Comparison of ENCODE assay signal across 15 cellular contexts in the genomic region with DNA sequence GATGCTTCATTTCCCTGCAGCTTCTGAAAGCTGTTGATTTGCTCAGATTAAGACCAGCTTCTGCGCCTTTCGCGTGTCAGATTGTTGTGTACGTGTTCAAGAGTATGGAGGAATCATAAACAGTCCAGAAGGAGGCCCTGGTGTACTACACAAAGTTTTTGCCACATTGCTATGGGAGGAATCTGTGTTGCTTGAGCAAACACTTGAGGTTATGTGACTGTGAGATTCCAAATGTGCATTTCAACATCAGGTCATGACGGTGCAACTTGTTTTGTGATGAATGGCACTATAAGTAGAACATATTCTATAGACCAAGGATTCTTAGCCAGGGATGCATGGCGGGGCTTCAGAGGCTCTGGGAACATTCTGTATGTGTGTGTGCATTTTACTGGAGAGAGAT. TPM values are rescaled to one million over a fixed set of nuclear protein-coding genes. Genes with fewer than 3 reads are reported as not detected.
A peak's percentile ranks its signal among the peaks of the same experiment; 100 is the strongest.
DNase-seq lines count a peak whose midpoint lies in the region; TF ChIP-seq lines count a peak whose summit lies in the region.
"Had no signal": no experiment of that assay in that cellular context is flagged by ENCODE, and none has a peak within 500 bp of the region (broad histone marks: within the 10 kb centered on the region; RNA-seq: fewer than 3 reads in every experiment).

No MANE protein-coding gene starts in this region.

- H3K27ac Mint-ChIP-seq in type B pancreatic cell, result peak overlapping the region; percentile 17

- peaks cover 7% of the 10 kb centered on the region for H3K4me1 ChIP-seq in cardiac muscle cell (ENCODE audit: low read depth)
- H3K4me1 ChIP-seq in esophagus muscularis mucosa, result peaks cover 14 to 19% (median 16%) of the 10 kb centered on the region in 4 donors

- TF ChIP-seq POLR2A in NB4 (IDR thresholded peaks at IDR 0.05; ENCODE audit: extremely low read depth, insufficient read length), result no peak
- no peak for TF ChIP-seq POLR2A in esophagus muscularis mucosa (IDR thresholded peaks at IDR 0.05; ENCODE audit: low read depth)

- no peak overlapping the region for H3K4me3 Mint-ChIP-seq in type B pancreatic cell

- no peak overlapping the region for H3K4me3 ChIP-seq in cardiac muscle cell
- H3K4me3 ChIP-seq in NB4 (ENCODE audit: low read depth, low read length), result no peak overlapping the region
- no peak overlapping the region for H3K4me3 ChIP-seq in fibroblast of pulmonary artery (replicated peaks; ENCODE audit: low read depth, low read length)
- H3K4me3 ChIP-seq in esophagus muscularis mucosa, result no peak overlapping the region
- H3K4me3 ChIP-seq: stomach had no signal

- H3K27me3 Mint-ChIP-seq in type B pancreatic cell, result no peaks in the 10 kb centered on the region

- H3K9me3 Mint-ChIP-seq in type B pancreatic cell, result peaks cover 14% of the 10 kb centered on the region

- H3K9me3 ChIP-seq in cardiac muscle cell (ENCODE audit: low read depth) (no peaks in the 10 kb centered on the region), esophagus muscularis mucosa (no peaks in the 10 kb centered on the region)
- H3K9me3 ChIP-seq: stomach had no signal

- H3K4me1 Mint-ChIP-seq in type B pancreatic cell (ENCODE audit: unreplicated experiment), result peaks cover 6% of the 10 kb centered on the region

- no peaks in the 10 kb centered on the region for H3K36me3 ChIP-seq in cardiac muscle cell
- peaks cover 0 to 4% (median 0%) of the 10 kb centered on the region in 4 donors for H3K36me3 ChIP-seq in esophagus muscularis mucosa

- intact Hi-C loops in cardiac septum (cut with DNase I), result no loop called here
- intact Hi-C loops in esophagus muscularis mucosa (cut with DNase I), result no loop called here

- H3K27me3 ChIP-seq in cardiac muscle cell (no peaks in the 10 kb centered on the region), esophagus muscularis mucosa (no peaks in the 10 kb centered on the region)
- H3K27me3 ChIP-seq: stomach had no signal

- H3K36me3 Mint-ChIP-seq in type B pancreatic cell, result peaks cover 18% of the 10 kb centered on the region

- H3K27ac ChIP-seq in cardiac muscle cell, result peak overlapping the region; percentile 63
- no peak overlapping the region for H3K27ac ChIP-seq in esophagus muscularis mucosa (replicated peaks in 1 of 4)
- H3K27ac ChIP-seq: stomach, VCaP had no signal

- no peak for TF ChIP-seq EP300 in esophagus muscularis mucosa (IDR thresholded peaks at IDR 0.05)

- 91% methylated on average over 6 of the region's 6 CpGs for WGBS in esophagus muscularis mucosa

- no peak for TF ChIP-seq CTCF in cardiac muscle cell (IDR thresholded peaks at IDR 0.05; ENCODE audit: low read depth, low read length)
- TF ChIP-seq CTCF in NB4 (IDR thresholded peaks at IDR 0.05; ENCODE audit: low read depth, low read length), result no peak
- TF ChIP-seq CTCF in fibroblast of pulmonary artery (IDR thresholded peaks at IDR 0.05; ENCODE audit: low read length, missing control alignments), result no peak
- TF ChIP-seq CTCF in type B pancreatic cell (conservative IDR thresholded peaks at IDR 0.05), result no peak
- no peak for TF ChIP-seq CTCF in esophagus muscularis mucosa (IDR thresholded peaks at IDR 0.05)

- DNase-seq in cardiac muscle cell (ENCODE audit: low read depth in 1 of 2, low spot score in 1 of 2) (peak; percentile 33 to 88), cardiac septum (ENCODE audit: low spot score) (no peak), NB4 (ENCODE audit: low read depth) (peak; percentile 53), fibroblast of pulmonary artery (ENCODE audit: low read depth) (peak; percentile 78), type B pancreatic cell (ENCODE audit: extremely low spot score, unreplicated experiment) (no peak), middle frontal gyrus (ENCODE audit: extremely low spot score, low spot score) (no peak), NCI-H526 (lab: John Stamatoyannopoulos, UW) (no peak), esophagus muscularis mucosa (ENCODE audit: extremely low spot score) (no peak)
- DNase-seq: central memory CD4-positive, alpha-beta T cell; COR-L47; MM.1S; NCI-H524; retina; stomach had no signal

RNA-seq across cellular contexts. Expression of a gene that starts 35.0 kb away (rescaled TPM):
- total RNA-seq in cardiac muscle cell (79.6 and 118 TPM in 2 replicates), cardiac septum (55.0 TPM), type B pancreatic cell (ENCODE audit: low replicate concordance) (176 and 248 TPM in 2 replicates), esophagus muscularis mucosa (100 to 1,000 TPM in 1 of 4 donors, 10 to 100 TPM in 3; 41.4 to 100 (median 56.8) TPM)
- polyA plus RNA-seq in cardiac muscle cell, result 136 and 179 TPM in 2 replicates

RNA-seq across cellular contexts. Expression of a gene that starts 50.3 kb away (rescaled TPM):
- total RNA-seq in cardiac muscle cell (46.0 and 60.9 TPM in 2 replicates), cardiac septum (8.5 TPM), type B pancreatic cell (ENCODE audit: low replicate concordance) (14.0 and 16.1 TPM in 2 replicates), esophagus muscularis mucosa (10 to 100 TPM in 3 of 4 donors, 1 to 10 TPM in 1; 8.3 to 14.6 (median 11.6) TPM)
- 47.4 and 50.4 TPM in 2 replicates for polyA plus RNA-seq in cardiac muscle cell

Comparison
In these comparisons a context has a peak if more than half of its experiments do, and no peak if none do; other contexts are left out.
1. DNase-seq: peak in cardiac muscle cell (2 of 2), NB4 (single experiment) and fibroblast of pulmonary artery (single experiment); none in cardiac septum (single experiment), type B pancreatic cell (single experiment), middle frontal gyrus (single experiment), NCI-H526 (0 of 2) and esophagus muscularis mucosa (single experiment).